16 cellular contexts compared by ENCODE assay signal in genomic region chr19:17329768-17330545, GRCh38. TPM values are rescaled to one million over a fixed set of nuclear protein-coding genes. Genes with fewer than 3 reads are reported as not detected.
A peak's percentile ranks its signal among the peaks of the same experiment; 100 is the strongest.
DNase-seq lines count a peak whose midpoint lies in the region; ATAC-seq and TF ChIP-seq lines count a peak whose summit lies in the region.
"Had no signal": no experiment of that assay in that cellular context is flagged by ENCODE, and none has a peak within 500 bp of the region (broad histone marks: within the 10 kb centered on the region; RNA-seq: fewer than 3 reads in every experiment).

No MANE protein-coding gene starts in this region.

- no peak for DNase-seq in activated naive CD8-positive, alpha-beta T cell treated with anti-CD3 and anti-CD28 coated beads, Interleukin-2, amount 50 U/mL, for 24 hours
- DNase-seq in activated B cell treated with CpG ODN at 0.5 μM for 24 hours (no peak), immature natural killer cell (no peak), type B pancreatic cell (ENCODE audit: extremely low spot score, unreplicated experiment) (no peak), RKO (ENCODE audit: low spot score) (no peak)
- DNase-seq: activated CD4-positive, alpha-beta T cell treated with anti-CD3 and anti-CD28 coated beads, Interleukin-2, amount 50 U/mL, for 4 hours; activated T-cell treated with anti-CD3 and anti-CD28 coated beads, Interleukin-2, amount 50 U/mL, for 48 hours; cerebellar nuclear complex; left cardiac atrium; midbrain; NCI-H2081 treated with DMSO at 0.1 percent for 48 hours; NCI-H526; sigmoid colon had no signal

- CTCF ChIA-PET in activated B cell treated with CpG ODN at 0.5 μM for 24 hours (lab: Charles Lee), result no interaction called here

- H3K36me3 Mint-ChIP-seq in activated naive CD8-positive, alpha-beta T cell, result no peaks in the 10 kb centered on the region
- H3K36me3 Mint-ChIP-seq in activated naive CD8-positive, alpha-beta T cell treated with anti-CD3 and anti-CD28 coated beads, Interleukin-2, amount 50 U/mL, for 24 hours (ENCODE audit: low read depth), result no peaks in the 10 kb centered on the region
- H3K36me3 Mint-ChIP-seq in activated B cell treated with CpG ODN at 0.5 μM for 24 hours (ENCODE audit: low read depth), result no peaks in the 10 kb centered on the region
- H3K36me3 Mint-ChIP-seq in immature natural killer cell, result peaks cover 0 to 3% (median 0%) of the 10 kb centered on the region in 3 donors
- H3K36me3 Mint-ChIP-seq in type B pancreatic cell, result peaks cover 9% of the 10 kb centered on the region

- no peak for TF ChIP-seq CTCF in activated B cell treated with CpG ODN at 0.5 μM for 24 hours (IDR thresholded peaks at IDR 0.05)
- no peak for TF ChIP-seq CTCF in type B pancreatic cell (conservative IDR thresholded peaks at IDR 0.05)

- peak overlapping the region; percentile 32 for H3K4me3 Mint-ChIP-seq in activated naive CD8-positive, alpha-beta T cell
- H3K4me3 Mint-ChIP-seq in activated naive CD8-positive, alpha-beta T cell treated with anti-CD3 and anti-CD28 coated beads, Interleukin-2, amount 50 U/mL, for 24 hours, result no peak overlapping the region
- H3K4me3 Mint-ChIP-seq in activated B cell treated with CpG ODN at 0.5 μM for 24 hours, result peak overlapping the region; percentile 35
- H3K4me3 Mint-ChIP-seq in immature natural killer cell, result peak overlapping the region in 4 of 5 donors; percentile 25 to 67 (median 40)
- H3K4me3 Mint-ChIP-seq in type B pancreatic cell, result peak overlapping the region; percentile 41

- no peak for ATAC-seq in activated naive CD8-positive, alpha-beta T cell treated with anti-CD3 and anti-CD28 coated beads, Interleukin-2, amount 50 U/mL, for 24 hours
- ATAC-seq in activated B cell treated with CpG ODN at 0.5 μM for 24 hours (ENCODE audit: low read depth) (no peak), HG03159 (IDR thresholded peaks at IDR 0.05; ENCODE audit: unreplicated experiment) (no peak), HG03521 (IDR thresholded peaks at IDR 0.05; ENCODE audit: unreplicated experiment) (no peak)
- ATAC-seq: left cardiac atrium had no signal

- intact Hi-C loops in activated B cell treated with CpG ODN at 0.5 μM for 24 hours (cut with micrococcal nuclease), result loop anchor here (10.0 kb wide), 1 partner anchor 425 kb away; the partner anchor contains the start of gene FCHO1

- no peaks in the 10 kb centered on the region for H3K27me3 Mint-ChIP-seq in activated naive CD8-positive, alpha-beta T cell
- H3K27me3 Mint-ChIP-seq in activated naive CD8-positive, alpha-beta T cell treated with anti-CD3 and anti-CD28 coated beads, Interleukin-2, amount 50 U/mL, for 24 hours, result no peaks in the 10 kb centered on the region
- peaks cover 6% of the 10 kb centered on the region for H3K27me3 Mint-ChIP-seq in activated B cell treated with CpG ODN at 0.5 μM for 24 hours
- peaks cover 0 to 9% (median 7%) of the 10 kb centered on the region in 3 donors for H3K27me3 Mint-ChIP-seq in immature natural killer cell (ENCODE audit: low read depth in 3 of 3)
- H3K27me3 Mint-ChIP-seq in type B pancreatic cell, result peaks cover 13% of the 10 kb centered on the region

- peaks cover 24% of the 10 kb centered on the region for H3K4me1 Mint-ChIP-seq in activated naive CD8-positive, alpha-beta T cell (ENCODE audit: low read depth)
- H3K4me1 Mint-ChIP-seq in activated naive CD8-positive, alpha-beta T cell treated with anti-CD3 and anti-CD28 coated beads, Interleukin-2, amount 50 U/mL, for 24 hours, result peaks cover 18% of the 10 kb centered on the region
- H3K4me1 Mint-ChIP-seq in activated B cell treated with CpG ODN at 0.5 μM for 24 hours, result peaks cover 24% of the 10 kb centered on the region
- H3K4me1 Mint-ChIP-seq in immature natural killer cell, result peaks cover 12 to 26% of the 10 kb centered on the region in 2 donors
- peaks cover 12% of the 10 kb centered on the region for H3K4me1 Mint-ChIP-seq in type B pancreatic cell (ENCODE audit: unreplicated experiment)

- POLR2A ChIA-PET in activated B cell treated with CpG ODN at 0.5 μM for 24 hours (lab: Charles Lee), result interaction anchor here (1.2 to 3.5 kb wide), 2 partner anchors 20 to 102 kb away, joined by 3 to 24 read pairs; partner anchors contain the start of gene DDA1

- H3K27ac Mint-ChIP-seq in activated naive CD8-positive, alpha-beta T cell, result no peak overlapping the region
- no peak overlapping the region for H3K27ac Mint-ChIP-seq in activated naive CD8-positive, alpha-beta T cell treated with anti-CD3 and anti-CD28 coated beads, Interleukin-2, amount 50 U/mL, for 24 hours
- H3K27ac Mint-ChIP-seq in activated B cell treated with CpG ODN at 0.5 μM for 24 hours (no peak overlapping the region), immature natural killer cell (peak overlapping the region in 1 of 6 donors; percentile 39), type B pancreatic cell (peak overlapping the region; percentile 39)

- H3K9me3 Mint-ChIP-seq in activated naive CD8-positive, alpha-beta T cell (ENCODE audit: low read depth), result no peaks in the 10 kb centered on the region
- no peaks in the 10 kb centered on the region for H3K9me3 Mint-ChIP-seq in activated naive CD8-positive, alpha-beta T cell treated with anti-CD3 and anti-CD28 coated beads, Interleukin-2, amount 50 U/mL, for 24 hours
- no peaks in the 10 kb centered on the region for H3K9me3 Mint-ChIP-seq in activated B cell treated with CpG ODN at 0.5 μM for 24 hours
- H3K9me3 Mint-ChIP-seq in immature natural killer cell, result no peaks in the 10 kb centered on the region
- H3K9me3 Mint-ChIP-seq in type B pancreatic cell, result no peaks in the 10 kb centered on the region

RNA-seq across cellular contexts. Expression of gene ANO8, which starts 4.7 kb away (rescaled TPM):
- total RNA-seq in activated B cell treated with CpG ODN at 0.5 μM for 24 hours (2.1 and 2.2 TPM in 2 replicates), type B pancreatic cell (ENCODE audit: low replicate concordance) (38.4 and 51.3 TPM in 2 replicates)
- under 1 TPM; 0.06 to 0.40 (median 0.12) TPM for polyA plus RNA-seq in immature natural killer cell

RNA-seq across cellular contexts. Expression of gene GTPBP3, which starts 7.4 kb away (rescaled TPM):
- total RNA-seq in activated B cell treated with CpG ODN at 0.5 μM for 24 hours (32.4 and 40.2 TPM in 2 replicates), type B pancreatic cell (ENCODE audit: low replicate concordance) (40.0 and 48.4 TPM in 2 replicates)
- polyA plus RNA-seq in immature natural killer cell, result 1 to 10 TPM; 2.8 to 8.8 (median 3.1) TPM

RNA-seq across cellular contexts. Expression of gene DDA1, which starts 20.6 kb away (rescaled TPM):
- total RNA-seq in activated B cell treated with CpG ODN at 0.5 μM for 24 hours (31.1 and 31.7 TPM in 2 replicates), type B pancreatic cell (ENCODE audit: low replicate concordance) (38.7 and 46.0 TPM in 2 replicates)
- 10 to 100 TPM; 30.0 to 48.6 (median 40.6) TPM for polyA plus RNA-seq in immature natural killer cell

RNA-seq across cellular contexts. Expression of gene MRPL34, which starts 24.3 kb away (rescaled TPM):
- total RNA-seq in activated B cell treated with CpG ODN at 0.5 μM for 24 hours (38.2 and 46.1 TPM in 2 replicates), type B pancreatic cell (ENCODE audit: low replicate concordance) (79.2 and 111 TPM in 2 replicates)
- polyA plus RNA-seq in immature natural killer cell, result 100 to 1,000 TPM; 189 to 270 (median 197) TPM

RNA-seq across cellular contexts. Expression of gene ABHD8, which starts 26.7 kb away (rescaled TPM):
- total RNA-seq in activated B cell treated with CpG ODN at 0.5 μM for 24 hours (5.4 and 6.6 TPM in 2 replicates), type B pancreatic cell (ENCODE audit: low replicate concordance) (11.6 and 14.3 TPM in 2 replicates)
- polyA plus RNA-seq in immature natural killer cell, result 10 to 100 TPM in 1 of 3 donors, 1 to 10 TPM in 2; 7.5 to 10.3 (median 8.3) TPM

Comparison
In these comparisons a context has a peak if more than half of its experiments do, and no peak if none do; other contexts are left out.
1. RNA of gene ANO8, which starts 4.7 kb away (total RNA-seq): 38.4 to 51.3 TPM in type B pancreatic cell; 2.1 to 2.2 TPM in activated B cell treated with CpG ODN at 0.5 μM for 24 hours; every median in the first group is over 10 times any median in the second.